Comparison of ENCODE assay signal across 29 cellular contexts in genomic region chr12:116707751-116708150, GRCh38.
"Had no signal": no experiment of that assay in that cellular context is flagged by ENCODE, and none has a peak within 500 bp of the region (broad histone marks: within the 10 kb centered on the region; RNA-seq: fewer than 3 reads in every experiment).

No MANE protein-coding gene starts in this region.

- H3K4me3 ChIP-seq: esophagus muscularis mucosa, heart right ventricle, left lung, lower lobe of right lung, right lobe of liver had no signal

- H3K27ac Mint-ChIP-seq: activated CD4-positive, alpha-beta T cell treated with anti-CD3 and anti-CD28 coated beads, Interleukin-2, amount 10 ng/mL, durations not matched to agents 7 days and 5 days; activated CD8-positive, alpha-beta memory T cell treated with anti-CD3 and anti-CD28 coated beads, Interleukin-2, amount 10 ng/mL, durations not matched to agents 7 days and 5 days; activated CD8-positive, alpha-beta T cell treated with anti-CD3 and anti-CD28 coated beads, Interleukin-2, amount 10 ng/mL, durations not matched to agents 7 days and 5 days; activated naive CD8-positive, alpha-beta T cell; dendritic cell treated with granulocyte-macrophage colony-stimulating factor and Interleukin-4, amounts not matched to agents 40 ng/mL and 50 ng/mL, for 4 days; nephron progenitor cell; stimulated activated naive CD8-positive, alpha-beta T cell treated with anti-CD3 and anti-CD28 coated beads, Interleukin-15, amount 100 ng/mL, for 72 hours; T-helper 1 cell treated with Interleukin-12 subunit alpha and Interleukin-12 subunit beta and Interleukin-4 antibody, amounts not matched to agents 30 μg/mL and 1 μg/mL, for 36 hours; type B pancreatic cell had no signal

- H3K9me3 Mint-ChIP-seq: activated CD4-positive, alpha-beta T cell treated with anti-CD3 and anti-CD28 coated beads, Interleukin-2, amount 10 ng/mL, durations not matched to agents 7 days and 5 days; central memory CD8-positive, alpha-beta T cell; dendritic cell treated with granulocyte-macrophage colony-stimulating factor and Interleukin-4, amounts not matched to agents 40 ng/mL and 50 ng/mL, for 4 days; nephron progenitor cell; stimulated activated naive CD8-positive, alpha-beta T cell treated with anti-CD3 and anti-CD28 coated beads, Interleukin-15, amount 100 ng/mL, for 72 hours; T-helper 1 cell treated with Interleukin-12 subunit alpha and Interleukin-12 subunit beta and Interleukin-4 antibody, amounts not matched to agents 30 μg/mL and 1 μg/mL, for 36 hours; type B pancreatic cell had no signal

- FAIRE-seq: bronchial epithelial cell, TTC549 had no signal

- H3K4me3 Mint-ChIP-seq: activated CD4-positive, alpha-beta T cell treated with anti-CD3 and anti-CD28 coated beads, Interleukin-2, amount 10 ng/mL, durations not matched to agents 7 days and 5 days; activated CD8-positive, alpha-beta memory T cell treated with anti-CD3 and anti-CD28 coated beads, Interleukin-2, amount 10 ng/mL, durations not matched to agents 7 days and 5 days; activated CD8-positive, alpha-beta T cell treated with anti-CD3 and anti-CD28 coated beads, Interleukin-2, amount 10 ng/mL, durations not matched to agents 7 days and 5 days; activated naive CD8-positive, alpha-beta T cell; central memory CD8-positive, alpha-beta T cell; dendritic cell treated with granulocyte-macrophage colony-stimulating factor and Interleukin-4, amounts not matched to agents 40 ng/mL and 50 ng/mL, for 4 days; nephron progenitor cell; stimulated activated naive CD8-positive, alpha-beta T cell treated with anti-CD3 and anti-CD28 coated beads, Interleukin-15, amount 100 ng/mL, for 72 hours; T-helper 1 cell treated with Interleukin-12 subunit alpha and Interleukin-12 subunit beta and Interleukin-4 antibody, amounts not matched to agents 30 μg/mL and 1 μg/mL, for 36 hours; type B pancreatic cell had no signal

- H3K9me3 ChIP-seq: esophagus muscularis mucosa, heart right ventricle, left lung, lower lobe of right lung, neutrophil, right lobe of liver had no signal

- H3K36me3 ChIP-seq: lower lobe of right lung, neutrophil, right lobe of liver, WERI-Rb-1 had no signal

- DNase-seq: activated CD4-positive, alpha-beta T cell treated with anti-CD3 and anti-CD28 coated beads for 1 hour; activated CD4-positive, alpha-beta T cell treated with anti-CD3 and anti-CD28 coated beads, Interleukin-2, amount 10 ng/mL, durations not matched to agents 7 days and 5 days; activated CD8-positive, alpha-beta memory T cell treated with anti-CD3 and anti-CD28 coated beads, Interleukin-2, amount 10 ng/mL, durations not matched to agents 7 days and 5 days; activated CD8-positive, alpha-beta T cell treated with anti-CD3 and anti-CD28 coated beads, Interleukin-2, amount 10 ng/mL, durations not matched to agents 7 days and 5 days; activated naive CD4-positive, alpha-beta T cell; activated T-cell treated with anti-CD3 and anti-CD28 coated beads, Interleukin-2, amount 50 U/mL, for 48 hours; anterior cingulate cortex; foreskin keratinocyte; heart right ventricle; kidney glomerular epithelial cell; left lung; lower lobe of right lung; nephron progenitor cell; right lobe of liver; stimulated activated CD4-positive, alpha-beta T cell treated with anti-CD3 and anti-CD28 coated beads, Interleukin-12 subunit alpha, Interleukin-12 subunit beta, amount 100 ng/mL, for 4 hours; stimulated activated CD4-positive, alpha-beta T cell treated with anti-CD3 and anti-CD28 coated beads, Interleukin-4, amount 100 ng/mL, for 1 hour; stimulated activated naive CD8-positive, alpha-beta T cell treated with anti-CD3 and anti-CD28 coated beads, Interleukin-15, amount 100 ng/mL, for 72 hours; substantia nigra; T-helper 9 cell; WERI-Rb-1 had no signal

- ATAC-seq: activated CD8-positive, alpha-beta memory T cell treated with anti-CD3 and anti-CD28 coated beads, Interleukin-2, amount 10 ng/mL, durations not matched to agents 7 days and 5 days; activated CD8-positive, alpha-beta T cell treated with anti-CD3 and anti-CD28 coated beads, Interleukin-2, amount 10 ng/mL, durations not matched to agents 7 days and 5 days; foreskin keratinocyte; right lobe of liver; stimulated activated naive CD8-positive, alpha-beta T cell treated with anti-CD3 and anti-CD28 coated beads, Interleukin-15, amount 100 ng/mL, for 72 hours had no signal

- H3K4me1 ChIP-seq: foreskin keratinocyte had no signal

- H3K36me3 Mint-ChIP-seq: activated CD8-positive, alpha-beta memory T cell treated with anti-CD3 and anti-CD28 coated beads, Interleukin-2, amount 10 ng/mL, durations not matched to agents 7 days and 5 days; type B pancreatic cell had no signal

- H3K27ac ChIP-seq: esophagus muscularis mucosa, foreskin keratinocyte, heart right ventricle, left lung, lower lobe of right lung, neutrophil, right lobe of liver, WERI-Rb-1 had no signal

- H3K27me3 ChIP-seq: right lobe of liver had no signal
